Comparison of ENCODE assay signal across 1 cellular context in genomic region chr6:132445201-132445951, GRCh38.
TF ChIP-seq lines count a peak whose summit lies in the region.

No MANE protein-coding gene starts in this region.

TF ChIP-seq in GM23338, 12 proteins besides CTCF, POLR2A, EP300 and RAD21 (continued from another document):
- TF ChIP-seq ZNF462 (CRISPR knock-in tag; IDR thresholded peaks at IDR 0.05) (no peak), CREB1 (CRISPR knock-in tag; IDR thresholded peaks at IDR 0.05; ENCODE audit: low read depth) (no peak), NANOG (IDR thresholded peaks at IDR 0.05; ENCODE audit: borderline replicate concordance) (no peak), JUNB (IDR thresholded peaks at IDR 0.05; ENCODE audit: unreplicated experiment) (no peak), STAT1 (IDR thresholded peaks at IDR 0.05; ENCODE audit: unreplicated experiment) (no peak)
- TF ChIP-seq, protein P1, sequence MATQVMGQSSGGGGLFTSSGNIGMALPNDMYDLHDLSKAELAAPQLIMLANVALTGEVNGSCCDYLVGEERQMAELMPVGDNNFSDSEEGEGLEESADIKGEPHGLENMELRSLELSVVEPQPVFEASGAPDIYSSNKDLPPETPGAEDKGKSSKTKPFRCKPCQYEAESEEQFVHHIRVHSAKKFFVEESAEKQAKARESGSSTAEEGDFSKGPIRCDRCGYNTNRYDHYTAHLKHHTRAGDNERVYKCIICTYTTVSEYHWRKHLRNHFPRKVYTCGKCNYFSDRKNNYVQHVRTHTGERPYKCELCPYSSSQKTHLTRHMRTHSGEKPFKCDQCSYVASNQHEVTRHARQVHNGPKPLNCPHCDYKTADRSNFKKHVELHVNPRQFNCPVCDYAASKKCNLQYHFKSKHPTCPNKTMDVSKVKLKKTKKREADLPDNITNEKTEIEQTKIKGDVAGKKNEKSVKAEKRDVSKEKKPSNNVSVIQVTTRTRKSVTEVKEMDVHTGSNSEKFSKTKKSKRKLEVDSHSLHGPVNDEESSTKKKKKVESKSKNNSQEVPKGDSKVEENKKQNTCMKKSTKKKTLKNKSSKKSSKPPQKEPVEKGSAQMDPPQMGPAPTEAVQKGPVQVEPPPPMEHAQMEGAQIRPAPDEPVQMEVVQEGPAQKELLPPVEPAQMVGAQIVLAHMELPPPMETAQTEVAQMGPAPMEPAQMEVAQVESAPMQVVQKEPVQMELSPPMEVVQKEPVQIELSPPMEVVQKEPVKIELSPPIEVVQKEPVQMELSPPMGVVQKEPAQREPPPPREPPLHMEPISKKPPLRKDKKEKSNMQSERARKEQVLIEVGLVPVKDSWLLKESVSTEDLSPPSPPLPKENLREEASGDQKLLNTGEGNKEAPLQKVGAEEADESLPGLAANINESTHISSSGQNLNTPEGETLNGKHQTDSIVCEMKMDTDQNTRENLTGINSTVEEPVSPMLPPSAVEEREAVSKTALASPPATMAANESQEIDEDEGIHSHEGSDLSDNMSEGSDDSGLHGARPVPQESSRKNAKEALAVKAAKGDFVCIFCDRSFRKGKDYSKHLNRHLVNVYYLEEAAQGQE (IDR thresholded peaks at IDR 0.05; ENCODE audit: unreplicated experiment): no peak
TF ChIP-seq in GM23338: peak in this region for 0.
